In genomic region chr1:201085902-201086735, GRCh38 we compare ENCODE assay signal across 9 cellular contexts. TPM values are rescaled to one million over a fixed set of nuclear protein-coding genes. Genes with fewer than 3 reads are reported as not detected.
DNase-seq lines count a peak whose midpoint lies in the region; ATAC-seq, FAIRE-seq and TF ChIP-seq lines count a peak whose summit lies in the region.
"Had no signal": no experiment of that assay in that cellular context is flagged by ENCODE, and none has a peak within 500 bp of the region (broad histone marks: within the 10 kb centered on the region; RNA-seq: fewer than 3 reads in every experiment).

No MANE protein-coding gene starts in this region.

- H3K36me3 ChIP-seq in gastroesophageal sphincter: no peaks in the 10 kb centered on the region

- TF ChIP-seq POLR2A in GM12892 (IDR thresholded peaks at IDR 0.05; ENCODE audit: low read depth, low read length): no peak
- no peak for TF ChIP-seq POLR2A in gastroesophageal sphincter (IDR thresholded peaks at IDR 0.05)

- TF ChIP-seq CTCF in gastroesophageal sphincter (IDR thresholded peaks at IDR 0.05): peak; percentile 23 to 59 (median 48)

- no peaks in the 10 kb centered on the region for H3K9me3 ChIP-seq in gastroesophageal sphincter

- H3K4me3 ChIP-seq in gastroesophageal sphincter: no peak overlapping the region

- H3K27ac ChIP-seq in gastroesophageal sphincter: no peak overlapping the region

- no peaks in the 10 kb centered on the region for H3K4me1 ChIP-seq in gastroesophageal sphincter

- ATAC-seq in gastroesophageal sphincter (peak; percentile 40), HG02884 (IDR thresholded peaks at IDR 0.05; ENCODE audit: unreplicated experiment) (no peak), HG03280 (IDR thresholded peaks at IDR 0.05; ENCODE audit: unreplicated experiment) (no peak)

- no peak for FAIRE-seq in GM12892 (lab: Jason Lieb, UNC)

- peak; percentile 87 for DNase-seq in AG08395 (ENCODE audit: low spot score)
- DNase-seq in GM12892 (ENCODE audit: insufficient read length): peak; percentile 50
- DNase-seq in NCI-H82 (lab: John Stamatoyannopoulos, UW): peak; percentile 86
- peak; percentile 28 for DNase-seq in activated T-cell treated with anti-CD3 and anti-CD28 coated beads for 48 hours (ENCODE audit: low read depth)
- DNase-seq in pons (ENCODE audit: low spot score): peak; percentile 57

- H3K27me3 ChIP-seq in gastroesophageal sphincter: peaks cover 4% of the 10 kb centered on the region

- 84 to 93% methylated on average over 7 to 10 of the region's 12 CpGs for WGBS in gastroesophageal sphincter (ENCODE audit: low coverage in 1 of 2), 2 donors

- no peak for TF ChIP-seq EP300 in gastroesophageal sphincter (IDR thresholded peaks at IDR 0.05)

RNA-seq across cellular contexts. Expression of gene CACNA1S, which starts 26.1 kb away (rescaled TPM):
- not detected for polyA plus RNA-seq in GM12892 (2012; ENCODE audit: missing spikeins)
- total RNA-seq in gastroesophageal sphincter: not detected
- polyA plus RNA-seq: esophagus had no signal

RNA-seq across cellular contexts. Expression of gene ASCL5, which starts 40.9 kb away (rescaled TPM):
- not detected for polyA plus RNA-seq in GM12892 (2012; ENCODE audit: missing spikeins)
- not detected for total RNA-seq in gastroesophageal sphincter
- polyA plus RNA-seq: esophagus had no signal

Comparison
In these comparisons a context has a peak if more than half of its experiments do, and no peak if none do; other contexts are left out.
1. DNase-seq: peak in every context shown above with its lines; median percentile 87 in AG08395; 86 in NCI-H82; 57 in pons; 50 in GM12892; 28 in activated T-cell treated with anti-CD3 and anti-CD28 coated beads for 48 hours.